10 cellular contexts compared by ENCODE assay signal in genomic region chr12:64318605-64319004, GRCh38.
A peak's percentile ranks its signal among the peaks of the same experiment; 100 is the strongest.
DNase-seq lines count a peak whose midpoint lies in the region; ATAC-seq and TF ChIP-seq lines count a peak whose summit lies in the region.
"Had no signal": no experiment of that assay in that cellular context is flagged by ENCODE, and none has a peak within 500 bp of the region (broad histone marks: within the 10 kb centered on the region; RNA-seq: fewer than 3 reads in every experiment).

No MANE protein-coding gene starts in this region.

- TF ChIP-seq CTCF in BE2C (IDR thresholded peaks at IDR 0.05; ENCODE audit: low read depth, low read length): peak; percentile 14; the same call in 1 of the 2 replicates
- no peak for TF ChIP-seq CTCF in mammary epithelial cell (conservative IDR thresholded peaks at IDR 0.05 in 1 of 2, IDR thresholded peaks at IDR 0.05 in 1 of 2; ENCODE audit: extremely low read depth in 1 of 2, insufficient read depth in 1 of 2, low read depth in 1 of 2, low read length in 2 of 2)
- no peak for TF ChIP-seq CTCF in esophagus squamous epithelium (IDR thresholded peaks at IDR 0.05)
- no peak for TF ChIP-seq CTCF in gastrocnemius medialis (IDR thresholded peaks at IDR 0.05 in 4 of 5, conservative IDR thresholded peaks at IDR 0.05 in 1 of 5)

- no peaks in the 10 kb centered on the region for H3K9me3 ChIP-seq in BE2C
- no peaks in the 10 kb centered on the region for H3K9me3 ChIP-seq in mammary epithelial cell (replicated peaks; ENCODE audit: insufficient read depth, low read length)
- H3K9me3 ChIP-seq in esophagus squamous epithelium: no peaks in the 10 kb centered on the region
- H3K9me3 ChIP-seq in gastrocnemius medialis: no peaks in the 10 kb centered on the region

- H3K4me2 ChIP-seq in mammary epithelial cell (ENCODE audit: insufficient read depth, low read depth, low read length): no peak overlapping the region

- dilution Hi-C loops in mammary epithelial cell (cut with HindIII; ENCODE audit: low sequenced_read_pairs): no loop called here

- H3K27me3 Mint-ChIP-seq in activated CD8-positive, alpha-beta memory T cell treated with anti-CD3 and anti-CD28 coated beads, Interleukin-2, amount 10 ng/mL, durations not matched to agents 7 days and 5 days: no peaks in the 10 kb centered on the region

- intact Hi-C loops in mammary epithelial cell (cut with micrococcal nuclease): no loop called here
- intact Hi-C loops in esophagus squamous epithelium (cut with DNase I): no loop called here
- intact Hi-C loops in gastrocnemius medialis (cut with DNase I; ENCODE audit: low total_unique reads): no loop called here

- no peaks in the 10 kb centered on the region for H3K9me3 Mint-ChIP-seq in activated CD8-positive, alpha-beta memory T cell treated with anti-CD3 and anti-CD28 coated beads, Interleukin-2, amount 10 ng/mL, durations not matched to agents 7 days and 5 days (ENCODE audit: low read depth)

- ATAC-seq in activated CD8-positive, alpha-beta memory T cell treated with anti-CD3 and anti-CD28 coated beads, Interleukin-2, amount 10 ng/mL, durations not matched to agents 7 days and 5 days: no peak
- ATAC-seq in gastrocnemius medialis: no peak
- no peak for ATAC-seq in GM21381 (IDR thresholded peaks at IDR 0.05; ENCODE audit: unreplicated experiment)

- H3K36me3 Mint-ChIP-seq in activated CD8-positive, alpha-beta memory T cell treated with anti-CD3 and anti-CD28 coated beads, Interleukin-2, amount 10 ng/mL, durations not matched to agents 7 days and 5 days: no peaks in the 10 kb centered on the region

- peaks cover 4% of the 10 kb centered on the region for H3K27me3 ChIP-seq in BE2C
- H3K27me3 ChIP-seq in mammary epithelial cell (ENCODE audit: insufficient read depth, low read length): no peaks in the 10 kb centered on the region
- no peaks in the 10 kb centered on the region for H3K27me3 ChIP-seq in esophagus squamous epithelium
- no peaks in the 10 kb centered on the region for H3K27me3 ChIP-seq in gastrocnemius medialis

- no peaks in the 10 kb centered on the region for H3K4me1 ChIP-seq in BE2C
- no peaks in the 10 kb centered on the region for H3K4me1 ChIP-seq in mammary epithelial cell (ENCODE audit: insufficient read depth, low read length)
- H3K4me1 ChIP-seq in esophagus squamous epithelium: no peaks in the 10 kb centered on the region
- no peaks in the 10 kb centered on the region for H3K4me1 ChIP-seq in gastrocnemius medialis

- TF ChIP-seq POLR2A in esophagus squamous epithelium (IDR thresholded peaks at IDR 0.05) (no peak), gastrocnemius medialis (IDR thresholded peaks at IDR 0.05) (no peak)

- H3K4me3 Mint-ChIP-seq in activated CD8-positive, alpha-beta memory T cell treated with anti-CD3 and anti-CD28 coated beads, Interleukin-2, amount 10 ng/mL, durations not matched to agents 7 days and 5 days: no peak overlapping the region

- H3K27ac ChIP-seq in mammary epithelial cell (ENCODE audit: insufficient read depth, low read depth, low read length): no peak overlapping the region
- H3K27ac ChIP-seq in esophagus squamous epithelium: no peak overlapping the region
- no peak overlapping the region for H3K27ac ChIP-seq in gastrocnemius medialis

- H3K4me3 ChIP-seq in BE2C (ENCODE audit: low read depth, low read length) (no peak overlapping the region), mammary epithelial cell (replicated peaks in 1 of 3; ENCODE audit: insufficient read depth in 1 of 3, low read depth in 2 of 3, low read length in 3 of 3) (no peak overlapping the region), esophagus squamous epithelium (no peak overlapping the region), gastrocnemius medialis (no peak overlapping the region)

- H3K79me2 ChIP-seq in mammary epithelial cell (ENCODE audit: insufficient read depth, low read length): no peaks in the 10 kb centered on the region

- H3K4me1 Mint-ChIP-seq in activated CD8-positive, alpha-beta memory T cell treated with anti-CD3 and anti-CD28 coated beads, Interleukin-2, amount 10 ng/mL, durations not matched to agents 7 days and 5 days: no peaks in the 10 kb centered on the region

- WGBS in mammary epithelial cell (ENCODE audit: low coverage, missing lambda C conversion rate): 36% methylated on average over 3 of the region's 3 CpGs
- 18 to 32% methylated on average over 1 to 3 of the region's 3 CpGs for WGBS in esophagus squamous epithelium, 2 donors

- no peaks in the 10 kb centered on the region for H4K20me1 ChIP-seq in mammary epithelial cell (ENCODE audit: insufficient read depth, low read length)

- DNase-seq in BE2C: no peak
- DNase-seq in HT1080 (ENCODE audit: low read depth): peak; percentile 11
- no peak for DNase-seq in mammary epithelial cell
- DNase-seq in left kidney (ENCODE audit: low read depth, low spot score): peak; percentile 25
- DNase-seq in esophagus squamous epithelium (lab: John Stamatoyannopoulos, UW): no peak
- no peak for DNase-seq in activated CD8-positive, alpha-beta memory T cell treated with anti-CD3 and anti-CD28 coated beads, Interleukin-2, amount 10 ng/mL, durations not matched to agents 7 days and 5 days
- DNase-seq in gastrocnemius medialis: no peak
- DNase-seq: activated CD4-positive, alpha-beta T cell treated with anti-CD3 and anti-CD28 coated beads, Interleukin-2, amount 50 U/mL, for 1 hour; NCI-H187 had no signal

- in situ Hi-C loops in mammary epithelial cell (cut with MboI; ENCODE audit: low sequenced_read_pairs in 2 of 2) (no loop called here), gastrocnemius medialis (cut with MboI; ENCODE audit: low sequenced_read_pairs in 4 of 4) (no loop called here)

- no peak overlapping the region for H3K27ac Mint-ChIP-seq in activated CD8-positive, alpha-beta memory T cell treated with anti-CD3 and anti-CD28 coated beads, Interleukin-2, amount 10 ng/mL, durations not matched to agents 7 days and 5 days

- CTCF ChIA-PET in mammary epithelial cell (lab: Charles Lee; ENCODE audit: low non-redundant PET): no interaction called here
- CTCF ChIA-PET in activated CD8-positive, alpha-beta memory T cell treated with anti-CD3 and anti-CD28 coated beads, Interleukin-2, amount 10 ng/mL, durations not matched to agents 7 days and 5 days (lab: Charles Lee): no interaction called here

- BruUV-seq in mammary epithelial cell (replicated peaks; lab: Mats Ljungman, UMichigan): no TSS peak

- peak overlapping the region; percentile 0 for H2AFZ ChIP-seq in mammary epithelial cell (ENCODE audit: low read depth, low read length)

- H3K9ac ChIP-seq in mammary epithelial cell (ENCODE audit: insufficient read depth, low read length): no peak overlapping the region

- H3K36me3 ChIP-seq in BE2C (no peaks in the 10 kb centered on the region), mammary epithelial cell (ENCODE audit: insufficient read depth, low read length) (no peaks in the 10 kb centered on the region), esophagus squamous epithelium (no peaks in the 10 kb centered on the region), gastrocnemius medialis (no peaks in the 10 kb centered on the region)

Comparison
In these comparisons a context has a peak if more than half of its experiments do, and no peak if none do; other contexts are left out.
1. DNase-seq: peak in HT1080 (single experiment) and left kidney (single experiment); none in BE2C (single experiment), mammary epithelial cell (single experiment), esophagus squamous epithelium (single experiment), activated CD8-positive, alpha-beta memory T cell treated with anti-CD3 and anti-CD28 coated beads, Interleukin-2, amount 10 ng/mL, durations not matched to agents 7 days and 5 days (single experiment) and gastrocnemius medialis (0 of 2).